In the genomic region with DNA sequence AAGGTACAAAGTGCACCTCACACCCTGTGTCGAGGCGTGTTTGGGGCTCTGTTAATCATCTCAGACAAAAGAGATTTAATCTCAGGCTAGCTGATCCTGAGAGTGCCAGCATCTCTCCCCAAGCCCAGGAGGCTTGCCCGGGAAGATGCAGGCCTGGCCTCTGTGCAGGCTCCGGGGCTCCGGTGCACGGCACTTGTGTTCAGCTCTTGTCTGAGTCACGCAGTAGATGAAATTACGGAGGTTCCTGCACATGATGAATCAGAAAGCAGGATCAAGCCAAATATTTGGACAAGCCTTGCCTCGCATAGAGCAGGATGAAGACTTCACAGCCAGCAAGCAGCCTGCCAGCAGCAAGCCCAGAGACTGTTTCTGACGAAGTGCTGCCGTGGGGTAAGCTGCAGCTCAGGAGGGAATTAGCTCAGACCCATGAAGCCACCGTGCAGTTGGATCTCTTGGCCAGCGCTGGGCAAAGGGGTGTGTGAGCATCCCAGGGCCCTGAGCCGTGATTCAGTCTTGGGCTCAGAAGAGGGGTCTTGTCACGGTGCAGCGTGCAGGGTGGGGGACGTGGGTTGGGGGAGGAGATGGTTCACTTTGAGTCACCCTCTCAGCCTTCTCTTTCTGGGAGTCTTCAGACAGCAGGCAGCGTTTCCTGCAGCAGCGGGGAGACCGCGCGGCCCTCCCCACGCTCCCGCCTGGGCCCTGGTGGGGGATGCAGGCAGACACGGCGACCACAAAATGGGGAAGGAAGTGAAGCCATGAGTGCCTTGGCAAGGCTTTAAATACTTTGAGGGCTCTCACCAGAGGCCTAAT, we compare ENCODE assay signal across 8 cellular contexts.
DNase-seq lines count a peak whose midpoint lies in the region; ATAC-seq and TF ChIP-seq lines count a peak whose summit lies in the region.

No MANE protein-coding gene starts in this region.

- DNase-seq in GM06990 (ENCODE audit: extremely low read depth, insufficient read length): peak; percentile 79
- DNase-seq in RPMI8226: peak; percentile 46
- DNase-seq in caudate nucleus (lab: John Stamatoyannopoulos, UW): peak in 41 of 61 donors; percentile 21 to 91 (median 67)
- no peak for DNase-seq in lung (ENCODE audit: low spot score)
- peak; percentile 78 to 91 for DNase-seq in tibial artery
- DNase-seq in DMS114 treated with DMSO at 0.1 percent for 48 hours (lab: John Stamatoyannopoulos, UW; ENCODE audit: unreplicated experiment): no peak

- H3K27ac ChIP-seq in caudate nucleus (ENCODE audit: low read depth, low read length) (peak overlapping the region; percentile 82), lung (ENCODE audit: low read depth in 1 of 2, low read length in 1 of 2) (peak overlapping the region; percentile 65 to 74), tibial artery (peak overlapping the region; percentile 68 to 70)

- H3K36me3 ChIP-seq in GM06990 (ENCODE audit: control insufficient read depth, insufficient read depth, low read length) (no peaks in the 10 kb centered on the region), lung (ENCODE audit: control insufficient read depth in 2 of 2, insufficient read depth in 2 of 2, low read length in 2 of 2) (no peaks in the 10 kb centered on the region), tibial artery (no peaks in the 10 kb centered on the region)

- intact Hi-C loops in tibial artery (cut with DNase I; ENCODE audit: low total_unique reads): no loop called here

- H3K9me3 ChIP-seq in lung (ENCODE audit: control insufficient read depth in 2 of 2, insufficient read depth in 1 of 2, low read length in 1 of 2) (no peaks in the 10 kb centered on the region), tibial artery (no peaks in the 10 kb centered on the region)

- H3K4me3 ChIP-seq in GM06990 (replicated peaks; ENCODE audit: low read depth, low read length): no peak overlapping the region
- no peak overlapping the region for H3K4me3 ChIP-seq in lung
- H3K4me3 ChIP-seq in tibial artery: no peak overlapping the region

- ATAC-seq in HG02798 (IDR thresholded peaks at IDR 0.05; ENCODE audit: poor library complexity, unreplicated experiment): peak; percentile 53
- peak; percentile 65 for ATAC-seq in lung (ENCODE audit: insufficient read depth, low FRiP score)
- ATAC-seq in HG03280 (IDR thresholded peaks at IDR 0.05; ENCODE audit: unreplicated experiment): no peak

- H3K27me3 ChIP-seq in GM06990 (replicated peaks; ENCODE audit: control insufficient read depth, insufficient read depth, low read length) (no peaks in the 10 kb centered on the region), lung (ENCODE audit: control insufficient read depth, insufficient read depth) (no peaks in the 10 kb centered on the region), tibial artery (no peaks in the 10 kb centered on the region)

- H3K4me1 ChIP-seq in lung (ENCODE audit: control insufficient read depth in 2 of 2, insufficient read depth in 2 of 2, low read length in 2 of 2) (peaks cover 10 to 11% of the 10 kb centered on the region in 2 donors), tibial artery (peaks cover 0 to 30% (median 18%) of the 10 kb centered on the region in 4 donors)

- 24 to 33% methylated on average over 26 of the region's 26 CpGs for WGBS in lung, 2 donors

- TF ChIP-seq CTCF in GM06990 (IDR thresholded peaks at IDR 0.05; ENCODE audit: insufficient read depth, low read length, poor library complexity, severe bottlenecking) (no peak), lung (IDR thresholded peaks at IDR 0.05; ENCODE audit: control extremely low read depth, extremely low read depth) (no peak), tibial artery (IDR thresholded peaks at IDR 0.05) (no peak)

Comparison
In these comparisons a context has a peak if more than half of its experiments do, and no peak if none do; other contexts are left out.
1. DNase-seq: peak in GM06990 (single experiment), RPMI8226 (single experiment), caudate nucleus (41 of 61) and tibial artery (2 of 2); none in lung (single experiment) and DMS114 treated with DMSO at 0.1 percent for 48 hours (single experiment).
2. Peak in every context shown above with its lines, with median percentiles within 50 percentile points of each other: H3K27ac ChIP-seq.